Comparison of ENCODE assay signal across 8 cellular contexts in genomic region chr17:7239091-7240027, GRCh38. TPM values are rescaled to one million over a fixed set of nuclear protein-coding genes. Genes with fewer than 3 reads are reported as not detected.
DNase-seq lines count a peak whose midpoint lies in the region; ATAC-seq and TF ChIP-seq lines count a peak whose summit lies in the region.

PHF23 (minus strand) TSS chr17:7239457; CDS start chr17:7239279, 178 bp downstream.

- DNase-seq in DMS153 treated with DMSO at 0.1 percent for 48 hours (lab: John Stamatoyannopoulos, UW; ENCODE audit: unreplicated experiment): peak; percentile 80
- peak; percentile 92 for DNase-seq in Kasumi-1 (lab: John Stamatoyannopoulos, UW)
- peak; percentile 98 for DNase-seq in RPMI7951 (ENCODE audit: low read depth)
- peak; percentile 98 for DNase-seq in activated T-helper 1 cell treated with anti-CD3 and anti-CD28 coated beads, Interleukin-12 subunit alpha, Interleukin-12 subunit beta, Interleukin-2, Interleukin-4 antibody, amounts not matched to agents 30 ng/mL and 10 ng/mL and 1 ng/mL, durations not matched to agents 14 hours and 24 hours and 36 hours (ENCODE audit: low spot score)
- DNase-seq in esophagus squamous epithelium (lab: John Stamatoyannopoulos, UW): peak; percentile 96
- peak; percentile 100 for DNase-seq in myocyte (ENCODE audit: low read depth)
- DNase-seq in stimulated activated CD8-positive, alpha-beta memory T cell treated with anti-CD3 and anti-CD28 coated beads, Interleukin-7, amount 100 ng/mL, for 48 hours (ENCODE audit: extremely low read depth in 1 of 2, low read depth in 1 of 2): peak; percentile 96

- no peaks in the 10 kb centered on the region for H3K9me3 Mint-ChIP-seq in activated T-helper 1 cell treated with anti-CD3 and anti-CD28 coated beads, Interleukin-12 subunit alpha, Interleukin-12 subunit beta, Interleukin-2, Interleukin-4 antibody, amounts not matched to agents 30 ng/mL and 10 ng/mL and 1 ng/mL, durations not matched to agents 14 hours and 24 hours and 36 hours

- H3K27me3 Mint-ChIP-seq in activated T-helper 1 cell treated with anti-CD3 and anti-CD28 coated beads, Interleukin-12 subunit alpha, Interleukin-12 subunit beta, Interleukin-2, Interleukin-4 antibody, amounts not matched to agents 30 ng/mL and 10 ng/mL and 1 ng/mL, durations not matched to agents 14 hours and 24 hours and 36 hours (ENCODE audit: insufficient read depth): no peaks in the 10 kb centered on the region

- TF ChIP-seq CTCF in esophagus squamous epithelium (IDR thresholded peaks at IDR 0.05): peak; percentile 9 to 59 (median 46)

- peaks cover 17 to 44% (median 19%) of the 10 kb centered on the region in 3 donors for H3K36me3 ChIP-seq in esophagus squamous epithelium

- intact Hi-C loops in activated T-helper 1 cell treated with anti-CD3 and anti-CD28 coated beads, Interleukin-12 subunit alpha, Interleukin-12 subunit beta, Interleukin-2, Interleukin-4 antibody, amounts not matched to agents 30 ng/mL and 10 ng/mL and 1 ng/mL, durations not matched to agents 14 hours and 24 hours and 36 hours (cut with micrococcal nuclease): loop anchor here (1.0 kb wide), 7 partner anchors 13 to 196 kb away; partner anchors contain the start of genes EIF5A, ELP5, SLC2A4 and TMEM102
- intact Hi-C loops in esophagus squamous epithelium (cut with DNase I): no loop called here

- no peaks in the 10 kb centered on the region for H3K27me3 ChIP-seq in esophagus squamous epithelium

- no peaks in the 10 kb centered on the region for H3K9me3 ChIP-seq in esophagus squamous epithelium

- TF ChIP-seq POLR2A in esophagus squamous epithelium (IDR thresholded peaks at IDR 0.05): peak in 3 of 4 donors; percentile 59 to 87 (median 60)

- H3K4me1 Mint-ChIP-seq in activated T-helper 1 cell treated with anti-CD3 and anti-CD28 coated beads, Interleukin-12 subunit alpha, Interleukin-12 subunit beta, Interleukin-2, Interleukin-4 antibody, amounts not matched to agents 30 ng/mL and 10 ng/mL and 1 ng/mL, durations not matched to agents 14 hours and 24 hours and 36 hours (ENCODE audit: low read depth): peaks cover 68% of the 10 kb centered on the region

- peaks cover 40 to 66% (median 50%) of the 10 kb centered on the region in 3 donors for H3K4me1 ChIP-seq in esophagus squamous epithelium

- H3K36me3 Mint-ChIP-seq in activated T-helper 1 cell treated with anti-CD3 and anti-CD28 coated beads, Interleukin-12 subunit alpha, Interleukin-12 subunit beta, Interleukin-2, Interleukin-4 antibody, amounts not matched to agents 30 ng/mL and 10 ng/mL and 1 ng/mL, durations not matched to agents 14 hours and 24 hours and 36 hours (ENCODE audit: low read depth): peaks cover 44% of the 10 kb centered on the region

- H3K27ac ChIP-seq in esophagus squamous epithelium: peak within 1 kb of the TSS; percentile 97 to 100 (median 98)

- peak within 1 kb of the TSS; percentile 94 for H3K27ac Mint-ChIP-seq in activated T-helper 1 cell treated with anti-CD3 and anti-CD28 coated beads, Interleukin-12 subunit alpha, Interleukin-12 subunit beta, Interleukin-2, Interleukin-4 antibody, amounts not matched to agents 30 ng/mL and 10 ng/mL and 1 ng/mL, durations not matched to agents 14 hours and 24 hours and 36 hours

- peak; percentile 55 for ATAC-seq in GM21786 (IDR thresholded peaks at IDR 0.05; ENCODE audit: unreplicated experiment)

- 0% methylated on average over 24 to 30 of the region's 72 CpGs for whole genome bisulfite sequencing in esophagus squamous epithelium, 2 donors

- H3K4me3 ChIP-seq in esophagus squamous epithelium: peak within 1 kb of the TSS; percentile 97 to 99 (median 99)

- H3K4me3 Mint-ChIP-seq in activated T-helper 1 cell treated with anti-CD3 and anti-CD28 coated beads, Interleukin-12 subunit alpha, Interleukin-12 subunit beta, Interleukin-2, Interleukin-4 antibody, amounts not matched to agents 30 ng/mL and 10 ng/mL and 1 ng/mL, durations not matched to agents 14 hours and 24 hours and 36 hours: peak within 1 kb of the TSS; percentile 97

RNA-seq across cellular contexts. Expression of gene PHF23, which starts in this region (rescaled TPM):
- 24.7 and 40.3 TPM in 2 replicates for total RNA-seq in RPMI7951 (2014; rRNA removed; shearing (Covaris generic))
- total RNA-seq in activated T-helper 1 cell treated with anti-CD3 and anti-CD28 coated beads, Interleukin-12 subunit alpha, Interleukin-12 subunit beta, Interleukin-2, Interleukin-4 antibody, amounts not matched to agents 30 ng/mL and 10 ng/mL and 1 ng/mL, durations not matched to agents 14 hours and 24 hours and 36 hours: 52.5 and 55.4 TPM in 2 replicates
- total RNA-seq in esophagus squamous epithelium (10 to 100 TPM; 24.7 to 30.6 (median 27.0) TPM), myocyte (52.3 and 54.7 TPM in 2 replicates)
- polyA plus RNA-seq in myocyte (2012): 59.0 TPM

Comparison
In these comparisons a context has a peak if more than half of its experiments do, and no peak if none do; other contexts are left out.
1. Peak in every context shown above with its lines: DNase-seq, ATAC-seq, H3K4me3 ChIP-seq and H3K27ac ChIP-seq.